ENCODE assay signal across 10 cellular contexts in genomic region chr16:66426112-66427035, GRCh38. TPM values are rescaled to one million over a fixed set of nuclear protein-coding genes. Genes with fewer than 3 reads are reported as not detected.
DNase-seq lines count a peak whose midpoint lies in the region; ATAC-seq, FAIRE-seq and TF ChIP-seq lines count a peak whose summit lies in the region.
"Had no signal": no experiment of that assay in that cellular context is flagged by ENCODE, and none has a peak within 500 bp of the region (broad histone marks: within the 10 kb centered on the region; RNA-seq: fewer than 3 reads in every experiment).

No MANE protein-coding gene starts in this region.

- H3K9me3 ChIP-seq in breast epithelium (no peaks in the 10 kb centered on the region), HepG2 (ENCODE audit: low read length) (no peaks in the 10 kb centered on the region)

- peak overlapping the region; percentile 37; the same call in 1 of the 2 replicates for H3K9ac ChIP-seq in HepG2 (ENCODE audit: insufficient read depth, low read depth, low read length)

- no peaks in the 10 kb centered on the region for H3K36me3 Mint-ChIP-seq in type B pancreatic cell

- no peak for FAIRE-seq in HepG2 (lab: Jason Lieb, UNC)

- H3K36me3 ChIP-seq in breast epithelium (no peaks in the 10 kb centered on the region), HepG2 (replicated peaks in 1 of 2; ENCODE audit: control insufficient read depth in 1 of 2, insufficient read depth in 2 of 2, low read length in 2 of 2) (no peaks in the 10 kb centered on the region)

- H3K27me3 ChIP-seq in breast epithelium (peaks cover 2 to 8% of the 10 kb centered on the region in 2 donors), HepG2 (ENCODE audit: control insufficient read depth in 1 of 2, insufficient read depth in 2 of 2, low read length in 2 of 2) (peaks cover 15 to 70% of the 10 kb centered on the region in 2 experiments)

- H3K27ac Mint-ChIP-seq in type B pancreatic cell, result peak overlapping the region; percentile 23

- POLR2A ChIA-PET in HepG2 (lab: Yijun Ruan, JAX), result no interaction called here

- peak overlapping the region; percentile 92 for H3K4me2 ChIP-seq in HepG2 (ENCODE audit: low read depth, low read length)

- peak overlapping the region; percentile 75 for H3K4me3 Mint-ChIP-seq in type B pancreatic cell

- in situ Hi-C loops in HepG2 (cut with HindIII; ENCODE audit: extremely low pct_ligation_motif_present, low pct_unique_long_range_greater_than_20kb), result no loop called here

- intact Hi-C loops in breast epithelium (cut with DNase I; ENCODE audit: low total_unique reads) (no loop called here), HepG2 (cut with micrococcal nuclease; ENCODE audit: unreplicated experiment) (no loop called here)

- CTCF ChIA-PET in HepG2 (lab: Yijun Ruan, JAX; ENCODE audit: low intra/inter-chr PET ratio, low total read pairs), result no interaction called here

- no peaks in the 10 kb centered on the region for H3K9me3 Mint-ChIP-seq in type B pancreatic cell

- no peak for TF ChIP-seq CTCF in breast epithelium (IDR thresholded peaks at IDR 0.05)
- TF ChIP-seq CTCF in HepG2 (CRISPR knock-in tag; IDR thresholded peaks at IDR 0.05), result no peak
- TF ChIP-seq CTCF in type B pancreatic cell (conservative IDR thresholded peaks at IDR 0.05), result no peak

- TF ChIP-seq EP300 in HepG2 (IDR thresholded peaks at IDR 0.05; ENCODE audit: low read depth in 2 of 2, low read length in 2 of 2), result no peak
- TF ChIP-seq EP300 in HepG2 (CRISPR knock-in tag; IDR thresholded peaks at IDR 0.05; ENCODE audit: borderline replicate concordance), result no peak

- peak; percentile 22 for DNase-seq in activated T-cell treated with anti-CD3 and anti-CD28 coated beads, Interleukin-2, amount 50 U/mL, for 1 hour
- no peak for DNase-seq in activated T-cell treated with anti-CD3 and anti-CD28 coated beads for 4 hours
- no peak for DNase-seq in breast epithelium (ENCODE audit: low spot score in 2 of 2)
- DNase-seq in HepG2 (ENCODE audit: low spot score), result no peak
- no peak for DNase-seq in type B pancreatic cell (ENCODE audit: extremely low spot score, unreplicated experiment)
- no peak for DNase-seq in C1 segment of cervical spinal cord (lab: John Stamatoyannopoulos, UW)
- no peak for DNase-seq in activated CD4-positive, alpha-beta T cell treated with anti-CD3 and anti-CD28 coated beads, Interleukin-2, amount 50 U/mL, for 4 hours
- no peak for DNase-seq in cortex of kidney (lab: John Stamatoyannopoulos, UW)
- DNase-seq: DND-41, SIG-M5 had no signal

- H2AFZ ChIP-seq in HepG2 (ENCODE audit: low read length), result no peak overlapping the region

- WGBS in HepG2 (ENCODE audit: low lambda C conversion rate), result 11% methylated on average over 43 of the region's 56 CpGs

- H3K4me3 ChIP-seq in breast epithelium (peak overlapping the region; percentile 28 to 82 (median 49)), HepG2 (replicated peaks in 1 of 3; ENCODE audit: insufficient read depth in 1 of 3, low read depth in 2 of 3, low read length in 3 of 3) (peak overlapping the region in 2 of 3 experiments; percentile 44 to 71; a peak in 3 of 6 replicates)

- H4K20me1 ChIP-seq in HepG2 (ENCODE audit: insufficient read depth, low read length), result no peaks in the 10 kb centered on the region

- no peak for TF ChIP-seq RAD21 in HepG2 (CRISPR knock-in tag; IDR thresholded peaks at IDR 0.05)

- TF ChIP-seq POLR2A in breast epithelium (IDR thresholded peaks at IDR 0.05) (no peak), HepG2 (IDR thresholded peaks at IDR 0.05; ENCODE audit: insufficient read depth in 1 of 2, low read depth in 2 of 2, low read length in 2 of 2) (no peak)

- BruUV-seq in HepG2 (replicated peaks; lab: Mats Ljungman, UMichigan), result no TSS peak

- H3K4me1 Mint-ChIP-seq in type B pancreatic cell (ENCODE audit: unreplicated experiment), result no peaks in the 10 kb centered on the region

- H3K79me2 ChIP-seq in HepG2 (ENCODE audit: insufficient read depth, low read length), result no peaks in the 10 kb centered on the region

- H3K27ac ChIP-seq in breast epithelium, result no peak overlapping the region
- no peak overlapping the region for H3K27ac ChIP-seq in HepG2 (ENCODE audit: extremely low read length, insufficient read depth, low read length)

- H3K4me1 ChIP-seq in breast epithelium (peaks cover 0 to 4% of the 10 kb centered on the region in 2 donors), HepG2 (ENCODE audit: insufficient read depth, low read length) (peaks cover 46% of the 10 kb centered on the region)

- ATAC-seq in HepG2, result peak; percentile 4

- H3K27me3 Mint-ChIP-seq in type B pancreatic cell, result peaks cover 81% of the 10 kb centered on the region

TF ChIP-seq in HepG2, 621 proteins besides CTCF, POLR2A, EP300 and RAD21 (continues in another document):
- TF ChIP-seq KLF9 (CRISPR knock-in tag; IDR thresholded peaks at IDR 0.05; ENCODE audit: low read depth), result no peak
- TF ChIP-seq CREBL2 (CRISPR knock-in tag; IDR thresholded peaks at IDR 0.05; ENCODE audit: borderline replicate concordance), result peak; percentile 51; the same call in 1 of the 2 replicates
- TF ChIP-seq ZNF530 (CRISPR knock-in tag; IDR thresholded peaks at IDR 0.05; ENCODE audit: low read depth), result no peak
- 0 out of 2 replicates have a peak, but pooled peaks have one; percentile 36 for TF ChIP-seq HBP1 (CRISPR knock-in tag; IDR thresholded peaks at IDR 0.05; ENCODE audit: low read depth)

RNA-seq across cellular contexts. Expression of gene BEAN1, which starts 0.7 kb away (rescaled TPM):
- 1 to 10 TPM in 1 of 3 donors, under 1 TPM in 1, not detected in 1; 0.16 to 3.5 TPM for total RNA-seq in breast epithelium
- total RNA-seq in HepG2 (2016; rRNA removed; fragmentation: Illumina TruSeq; extraction: Trizol), result 0.29 and 0.53 TPM in 2 replicates
- 1.9 TPM in 2 replicates for total RNA-seq in HepG2 (2016; cell fraction: cytosol; rRNA removed; fragmentation: Illumina TruSeq; extraction: Trizol; ENCODE audit: low read depth)
- total RNA-seq in HepG2 (2016; cell fraction: insoluble cytoplasmic fraction; rRNA removed; fragmentation: Illumina TruSeq; extraction: Trizol), result 0.25 and 0.54 TPM in 2 replicates
- total RNA-seq in HepG2 (2016; cell fraction: membrane; rRNA removed; fragmentation: Illumina TruSeq; extraction: Trizol), result 0.56 and 1.5 TPM in 2 replicates
- total RNA-seq in HepG2 (2016; cell fraction: nucleus; rRNA removed; fragmentation: Illumina TruSeq; extraction: Trizol), result 0.65 TPM in 1 of 2 replicates, not detected in the other
- 1.4 and 3.9 TPM in 2 replicates for polyA plus RNA-seq in HepG2 (2011; rRNA removed)
- polyA plus RNA-seq in HepG2 (2011; cell fraction: cytosol; rRNA removed), result 2.0 and 2.5 TPM in 2 replicates
- 3.4 and 5.2 TPM in 2 replicates for polyA plus RNA-seq in HepG2 (2011; cell fraction: nucleus; rRNA removed)
- 1.6 and 4.4 TPM in 2 replicates for polyA plus RNA-seq in HepG2 (2012)
- polyA plus RNA-seq in HepG2 (2016; cell fraction: cytosol; fragmentation: Illumina TruSeq; extraction: Trizol; ENCODE audit: low read depth), result 2.9 and 4.2 TPM in 2 replicates
- polyA plus RNA-seq in HepG2 (2016; cell fraction: insoluble cytoplasmic fraction; fragmentation: Illumina TruSeq; extraction: Trizol; ENCODE audit: low read depth), result 0.10 TPM in 1 of 2 replicates, not detected in the other
- 2.4 and 2.8 TPM in 2 replicates for polyA plus RNA-seq in HepG2 (2016; cell fraction: membrane; fragmentation: Illumina TruSeq; extraction: Trizol; ENCODE audit: low read depth)
- polyA plus RNA-seq in HepG2 (2016; cell fraction: nucleus; fragmentation: Illumina TruSeq; extraction: Trizol; ENCODE audit: insufficient read depth, low read depth), result 0.81 and 1.1 TPM in 2 replicates
- polyA minus RNA-seq in HepG2 (2011; rRNA and poly(A)+ RNA removed; ENCODE audit: low replicate concordance), result 0.21 and 3.5 TPM in 2 replicates
- 1.7 TPM in 1 of 2 replicates, not detected in the other for polyA minus RNA-seq in HepG2 (2011; cell fraction: cytosol; rRNA and poly(A)+ RNA removed)
- 1.5 and 1.9 TPM in 2 replicates for polyA minus RNA-seq in HepG2 (2011; cell fraction: nucleus; rRNA and poly(A)+ RNA removed)
- 1.1 and 3.2 TPM in 2 replicates for total RNA-seq in type B pancreatic cell (ENCODE audit: low replicate concordance)

RNA-seq across cellular contexts. Expression of gene CDH5, which starts 59.9 kb away (rescaled TPM):
- total RNA-seq in breast epithelium (10 to 100 TPM; 19.2 to 52.8 (median 45.1) TPM), HepG2 (2016; rRNA removed; fragmentation: Illumina TruSeq; extraction: Trizol) (0.34 and 0.71 TPM in 2 replicates), type B pancreatic cell (ENCODE audit: low replicate concordance) (0.40 and 0.46 TPM in 2 replicates)
- not detected in 2 replicates for total RNA-seq in HepG2 (2016; cell fraction: cytosol; rRNA removed; fragmentation: Illumina TruSeq; extraction: Trizol; ENCODE audit: low read depth)
- total RNA-seq in HepG2 (2016; cell fraction: insoluble cytoplasmic fraction; rRNA removed; fragmentation: Illumina TruSeq; extraction: Trizol), result 0.37 and 0.46 TPM in 2 replicates
- 0.15 and 0.24 TPM in 2 replicates for total RNA-seq in HepG2 (2016; cell fraction: membrane; rRNA removed; fragmentation: Illumina TruSeq; extraction: Trizol)
- total RNA-seq in HepG2 (2016; cell fraction: nucleus; rRNA removed; fragmentation: Illumina TruSeq; extraction: Trizol), result 0.53 and 0.99 TPM in 2 replicates
- 1.0 and 1.1 TPM in 2 replicates for polyA plus RNA-seq in HepG2 (2011; rRNA removed)
- polyA plus RNA-seq in HepG2 (2011; cell fraction: cytosol; rRNA removed), result 0.85 and 1.1 TPM in 2 replicates
- polyA plus RNA-seq in HepG2 (2011; cell fraction: nucleus; rRNA removed), result 0.78 and 1.3 TPM in 2 replicates
- polyA plus RNA-seq in HepG2 (2012), result 0.63 and 2.2 TPM in 2 replicates
- polyA plus RNA-seq in HepG2 (2016; cell fraction: cytosol; fragmentation: Illumina TruSeq; extraction: Trizol; ENCODE audit: low read depth), result 0.03 and 0.07 TPM in 2 replicates
- polyA plus RNA-seq in HepG2 (2016; cell fraction: insoluble cytoplasmic fraction; fragmentation: Illumina TruSeq; extraction: Trizol; ENCODE audit: low read depth), result 0.11 and 0.25 TPM in 2 replicates
- 0.09 and 0.19 TPM in 2 replicates for polyA plus RNA-seq in HepG2 (2016; cell fraction: membrane; fragmentation: Illumina TruSeq; extraction: Trizol; ENCODE audit: low read depth)
- 0.67 and 0.83 TPM in 2 replicates for polyA plus RNA-seq in HepG2 (2016; cell fraction: nucleus; fragmentation: Illumina TruSeq; extraction: Trizol; ENCODE audit: insufficient read depth, low read depth)
- 1.8 and 2.9 TPM in 2 replicates for polyA minus RNA-seq in HepG2 (2011; rRNA and poly(A)+ RNA removed; ENCODE audit: low replicate concordance)
- 0.35 and 1.8 TPM in 2 replicates for polyA minus RNA-seq in HepG2 (2011; cell fraction: cytosol; rRNA and poly(A)+ RNA removed)
- polyA minus RNA-seq in HepG2 (2011; cell fraction: nucleus; rRNA and poly(A)+ RNA removed), result 0.99 and 3.0 TPM in 2 replicates

Comparison
In these comparisons a context has a peak if more than half of its experiments do, and no peak if none do; other contexts are left out.
1. RNA of gene CDH5, which starts 59.9 kb away (total RNA-seq): 19.2 to 52.8 TPM in breast epithelium; 0.15 to 0.99 TPM in HepG2 and 0.40 to 0.46 TPM in type B pancreatic cell; every median in the first group is over 10 times any median in the second.